10 cellular contexts compared by ENCODE assay signal in genomic region chr6:17311595-17312311, GRCh38. TPM values are rescaled to one million over a fixed set of nuclear protein-coding genes. Genes with fewer than 3 reads are reported as not detected.
DNase-seq lines count a peak whose midpoint lies in the region; ATAC-seq and TF ChIP-seq lines count a peak whose summit lies in the region.
"Had no signal": no experiment of that assay in that cellular context is flagged by ENCODE, and none has a peak within 500 bp of the region (broad histone marks: within the 10 kb centered on the region; RNA-seq: fewer than 3 reads in every experiment).

No MANE protein-coding gene starts in this region.

- H3K9me3 ChIP-seq in WERI-Rb-1 (ENCODE audit: severe bottlenecking) (no peaks in the 10 kb centered on the region), cardiac muscle cell (ENCODE audit: low read depth) (no peaks in the 10 kb centered on the region)

- no peaks in the 10 kb centered on the region for H3K36me3 ChIP-seq in WERI-Rb-1
- H3K36me3 ChIP-seq in cardiac muscle cell, result no peaks in the 10 kb centered on the region

- H3K4me3 ChIP-seq in WERI-Rb-1 (ENCODE audit: low read depth, low read length) (no peak overlapping the region), cardiac muscle cell (no peak overlapping the region)

- no peak for ATAC-seq in GM18873 (IDR thresholded peaks at IDR 0.05; ENCODE audit: low FRiP score, unreplicated experiment)

- TF ChIP-seq CTCF in WERI-Rb-1 (IDR thresholded peaks at IDR 0.05; ENCODE audit: low read depth, low read length), result no peak
- TF ChIP-seq CTCF in cardiac muscle cell (IDR thresholded peaks at IDR 0.05; ENCODE audit: low read depth, low read length), result no peak

- peaks cover 11% of the 10 kb centered on the region for H3K4me1 ChIP-seq in cardiac muscle cell (ENCODE audit: low read depth)
- H3K4me1 ChIP-seq: parathyroid adenoma had no signal

- H3K27ac ChIP-seq in WERI-Rb-1 (no peak overlapping the region), cardiac muscle cell (peak overlapping the region; percentile 55)
- H3K27ac ChIP-seq: parathyroid adenoma had no signal

- H3K27me3 ChIP-seq in WERI-Rb-1 (ENCODE audit: insufficient read depth, low read depth, severe bottlenecking), result no peaks in the 10 kb centered on the region
- H3K27me3 ChIP-seq in cardiac muscle cell, result no peaks in the 10 kb centered on the region

- DNase-seq in HuH-7 (ENCODE audit: low spot score), result peak; percentile 44
- DNase-seq in WERI-Rb-1, result peak; percentile 24
- peak in 1 of 2 donors; percentile 31 for DNase-seq in cardiac muscle cell (ENCODE audit: low read depth in 1 of 2, low spot score in 1 of 2)
- peak; percentile 56 for DNase-seq in putamen (ENCODE audit: low spot score)
- no peak for DNase-seq in activated gamma-delta T cell (lab: John Stamatoyannopoulos, UW)
- no peak for DNase-seq in stimulated activated naive CD4-positive, alpha-beta T cell (lab: John Stamatoyannopoulos, UW)
- DNase-seq in germinal center (ENCODE audit: low spot score), result no peak
- DNase-seq: kidney had no signal

RNA-seq across cellular contexts. Expression of gene RBM24, which starts 30.6 kb away (rescaled TPM):
- 194 and 316 TPM in 2 replicates for total RNA-seq in cardiac muscle cell
- 190 and 366 TPM in 2 replicates for polyA plus RNA-seq in cardiac muscle cell

Comparison
In these comparisons a context has a peak if more than half of its experiments do, and no peak if none do; other contexts are left out.
1. DNase-seq: peak in HuH-7 (single experiment), WERI-Rb-1 (single experiment) and putamen (single experiment); none in activated gamma-delta T cell (single experiment), stimulated activated naive CD4-positive, alpha-beta T cell (0 of 6) and germinal center (single experiment).